ENCODE assay signal across 8 cellular contexts in genomic region chr7:116122972-116123595, GRCh38.
DNase-seq lines count a peak whose midpoint lies in the region; ATAC-seq and TF ChIP-seq lines count a peak whose summit lies in the region.

No MANE protein-coding gene starts in this region.

- no peak overlapping the region for H3K27ac ChIP-seq in left ventricle myocardium inferior (replicated peaks)
- H3K27ac ChIP-seq in SK-N-MC, result peak overlapping the region; percentile 29; the same call in 1 of the 2 replicates
- no peak overlapping the region for H3K27ac ChIP-seq in foreskin keratinocyte

- H3K27me3 ChIP-seq in left ventricle myocardium inferior (ENCODE audit: low read depth) (peaks cover 11% of the 10 kb centered on the region), foreskin keratinocyte (peaks cover 12% of the 10 kb centered on the region)

- H3K4me3 ChIP-seq in left ventricle myocardium inferior, result no peak overlapping the region
- 0 out of 2 replicates have a peak overlapping the region, but pooled peaks have one; percentile 24 for H3K4me3 ChIP-seq in SK-N-MC

- H3K4me1 ChIP-seq in left ventricle myocardium inferior (no peaks in the 10 kb centered on the region), foreskin keratinocyte (no peaks in the 10 kb centered on the region)

- DNase-seq in left ventricle myocardium inferior, result no peak
- DNase-seq in Right ventricle myocardium superior, result no peak
- peak; percentile 5 for DNase-seq in HS-27A (ENCODE audit: low read depth)
- DNase-seq in SK-N-MC (ENCODE audit: low read depth, low spot score), result peak; percentile 72
- no peak for DNase-seq in foreskin keratinocyte
- DNase-seq in superior temporal gyrus (ENCODE audit: extremely low spot score), result peak; percentile 55
- no peak for DNase-seq in stimulated activated CD4-positive, alpha-beta T cell treated with anti-CD3 and anti-CD28 coated beads, Interleukin-12 subunit alpha, Interleukin-12 subunit beta, amount 100 ng/mL, for 4 hours

- peak; percentile 55 for TF ChIP-seq CTCF in left ventricle myocardium inferior (IDR thresholded peaks at IDR 0.05; ENCODE audit: borderline replicate concordance)
- peak; percentile 85 for TF ChIP-seq CTCF in foreskin keratinocyte (conservative IDR thresholded peaks at IDR 0.05)

- no peak for ATAC-seq in Right ventricle myocardium superior (ENCODE audit: poor library complexity)
- ATAC-seq in foreskin keratinocyte, result peak; percentile 49
- no peak for ATAC-seq in GM19324 (IDR thresholded peaks at IDR 0.05; ENCODE audit: low FRiP score, unreplicated experiment)

- H3K9me3 ChIP-seq in left ventricle myocardium inferior (replicated peaks) (peaks cover 11% of the 10 kb centered on the region), SK-N-MC (ENCODE audit: low read depth, low read length) (no peaks in the 10 kb centered on the region)

- H3K36me3 ChIP-seq in left ventricle myocardium inferior (no peaks in the 10 kb centered on the region), SK-N-MC (ENCODE audit: insufficient read depth, low read length) (no peaks in the 10 kb centered on the region)

- intact Hi-C loops in left ventricle myocardium inferior (cut with micrococcal nuclease) (no loop called here), Right ventricle myocardium superior (cut with DNase I) (no loop called here)

- no peak overlapping the region for H3K9ac ChIP-seq in SK-N-MC (ENCODE audit: insufficient read length)

Comparison
In these comparisons a context has a peak if more than half of its experiments do, and no peak if none do; other contexts are left out.
1. DNase-seq: peak in HS-27A (single experiment), SK-N-MC (single experiment) and superior temporal gyrus (single experiment); none in left ventricle myocardium inferior (single experiment), Right ventricle myocardium superior (single experiment), foreskin keratinocyte (0 of 2) and stimulated activated CD4-positive, alpha-beta T cell treated with anti-CD3 and anti-CD28 coated beads, Interleukin-12 subunit alpha, Interleukin-12 subunit beta, amount 100 ng/mL, for 4 hours (single experiment).